ENCODE assay signal across 14 cellular contexts in genomic region chr3:159029306-159030026, GRCh38. TPM values are rescaled to one million over a fixed set of nuclear protein-coding genes. Genes with fewer than 3 reads are reported as not detected.
A peak's percentile ranks its signal among the peaks of the same experiment; 100 is the strongest.
DNase-seq lines count a peak whose midpoint lies in the region; ATAC-seq, FAIRE-seq and TF ChIP-seq lines count a peak whose summit lies in the region.
"Had no signal": no experiment of that assay in that cellular context is flagged by ENCODE, and none has a peak within 500 bp of the region (broad histone marks: within the 10 kb centered on the region; RNA-seq: fewer than 3 reads in every experiment).

No MANE protein-coding gene starts in this region.

- no peak for TF ChIP-seq POLR2A in GM12878 (IDR thresholded peaks at IDR 0.05; ENCODE audit: low read depth, low read length)

- no peak for FAIRE-seq in GM12878 (lab: Jason Lieb, UNC)
- FAIRE-seq: astrocyte had no signal

- H4K20me1 ChIP-seq in GM12878 (ENCODE audit: control insufficient read depth, insufficient read depth) (no peaks in the 10 kb centered on the region), Karpas-422 (ENCODE audit: insufficient read depth, low read depth, low read length) (no peaks in the 10 kb centered on the region)
- H4K20me1 ChIP-seq: BLaER1 treated with 17β-estradiol and CSF1 and Interleukin-3, amounts not matched to agents 10 nM and 100 nM had no signal

- H3K4me3 ChIP-seq in GM12878: no peak overlapping the region
- H3K4me3 ChIP-seq in Karpas-422 (ENCODE audit: low read length): no peak overlapping the region
- H3K4me3 ChIP-seq: BLaER1 treated with 17β-estradiol and CSF1 and Interleukin-3, amounts not matched to agents 10 nM and 100 nM; thyroid gland had no signal

- CTCF ChIA-PET in GM12878 (lab: Yijun Ruan, JAX): no interaction called here

- H3K9me3 ChIP-seq in GM12878 (replicated peaks; ENCODE audit: control insufficient read depth, insufficient read depth, low read length) (no peaks in the 10 kb centered on the region), Karpas-422 (ENCODE audit: low read length) (no peaks in the 10 kb centered on the region)
- H3K9me3 ChIP-seq: thyroid gland had no signal

- no peaks in the 10 kb centered on the region for H3K36me3 ChIP-seq in GM12878 (ENCODE audit: control insufficient read depth in 2 of 2, insufficient read depth in 2 of 2, low read length in 1 of 2)
- H3K36me3 ChIP-seq in Karpas-422 (ENCODE audit: insufficient read depth, low read length): no peaks in the 10 kb centered on the region
- H3K36me3 ChIP-seq: BLaER1 treated with 17β-estradiol and CSF1 and Interleukin-3, amounts not matched to agents 10 nM and 100 nM; thyroid gland had no signal

- H3K4me1 ChIP-seq in GM12878 (ENCODE audit: control insufficient read depth, insufficient read depth, low read length) (no peaks in the 10 kb centered on the region), Karpas-422 (ENCODE audit: low read length) (no peaks in the 10 kb centered on the region)
- H3K4me1 ChIP-seq: BLaER1 treated with 17β-estradiol and CSF1 and Interleukin-3, amounts not matched to agents 10 nM and 100 nM; thyroid gland had no signal

- H3K27me3 ChIP-seq in GM12878 (replicated peaks in 1 of 2; ENCODE audit: control insufficient read depth in 2 of 2, insufficient read depth in 2 of 2, low read length in 1 of 2): no peaks in the 10 kb centered on the region; a peak in 1 of 4 replicates
- H3K27me3 ChIP-seq in Karpas-422 (ENCODE audit: low read length): no peaks in the 10 kb centered on the region; the same call in 1 of the 2 replicates
- H3K27me3 ChIP-seq: BLaER1 treated with 17β-estradiol and CSF1 and Interleukin-3, amounts not matched to agents 10 nM and 100 nM; thyroid gland had no signal

- H3K9me2 ChIP-seq in Karpas-422 (replicated peaks; ENCODE audit: insufficient read depth, low read length): no peaks in the 10 kb centered on the region

- H3K27ac ChIP-seq in GM12878 (ENCODE audit: control insufficient read depth, insufficient read depth): no peak overlapping the region
- no peak overlapping the region for H3K27ac ChIP-seq in Karpas-422 (ENCODE audit: low read length)
- H3K27ac ChIP-seq: BLaER1 treated with 17β-estradiol and CSF1 and Interleukin-3, amounts not matched to agents 10 nM and 100 nM; thyroid gland had no signal

- H3K9ac ChIP-seq in GM12878 (ENCODE audit: control insufficient read depth, insufficient read depth, low read length) (no peak overlapping the region), Karpas-422 (ENCODE audit: low read length) (no peak overlapping the region)
- H3K9ac ChIP-seq: BLaER1 treated with 17β-estradiol and CSF1 and Interleukin-3, amounts not matched to agents 10 nM and 100 nM had no signal

- no peak overlapping the region; the same call in 1 of the 2 replicates for H3K4me2 ChIP-seq in GM12878 (ENCODE audit: control insufficient read depth, insufficient read depth)
- no peak overlapping the region for H3K4me2 ChIP-seq in Karpas-422 (ENCODE audit: low read depth, low read length, poor library complexity, severe bottlenecking)
- H3K4me2 ChIP-seq: BLaER1 treated with 17β-estradiol and CSF1 and Interleukin-3, amounts not matched to agents 10 nM and 100 nM had no signal

- in situ Hi-C loops in GM12878 (cut with MboI): no loop called here

- peak; percentile 94 for ATAC-seq in GM18870 (IDR thresholded peaks at IDR 0.05; ENCODE audit: unreplicated experiment)
- ATAC-seq in GM21717 (IDR thresholded peaks at IDR 0.05; ENCODE audit: unreplicated experiment): peak; percentile 89
- ATAC-seq in HG03095 (IDR thresholded peaks at IDR 0.05; ENCODE audit: unreplicated experiment): peak; percentile 76
- peak; percentile 37; the same call in 1 of the 3 replicates for ATAC-seq in GM12878

- SMC1A ChIA-PET in GM12878 (lab: Charles Lee; ENCODE audit: uncharacterized antibody, unreplicated experiment): no interaction called here

- H3K79me2 ChIP-seq in GM12878 (ENCODE audit: control insufficient read depth, insufficient read depth, low read length) (no peaks in the 10 kb centered on the region), Karpas-422 (ENCODE audit: low read length) (no peaks in the 10 kb centered on the region)

- no peak for DNase-seq in GM12878 (ENCODE audit: low read depth, low spot score)
- no peak for DNase-seq in NCI-H1092 treated with DMSO at 0.1 percent for 48 hours (lab: John Stamatoyannopoulos, UW)
- no peak for DNase-seq in NCI-H1436 (lab: John Stamatoyannopoulos, UW)
- no peak for DNase-seq in activated CD4-positive, alpha-beta T cell treated with anti-CD3 and anti-CD28 coated beads, Interleukin-2, amount 50 U/mL, for 1 hour
- DNase-seq in Karpas-422: no peak
- DNase-seq: activated CD4-positive, alpha-beta T cell treated with anti-CD3 and anti-CD28 coated beads, Interleukin-2, amount 10 ng/mL, durations not matched to agents 7 days and 5 days; T-helper 1 cell had no signal

- RAD21 ChIA-PET in GM12878 (lab: Charles Lee; ENCODE audit: unreplicated experiment): no interaction called here

- WGBS in GM12878 (ENCODE audit: insufficient coverage, insufficient replicate concordance, low lambda C conversion rate, missing lambda C conversion rate): 1% methylated on average over 3 of the region's 3 CpGs

- intact Hi-C loops in GM12878 (cut with micrococcal nuclease; ENCODE audit: unreplicated experiment): no loop called here

- no peak for TF ChIP-seq RAD21 in GM12878 (IDR thresholded peaks at IDR 0.05; ENCODE audit: insufficient read depth, low read depth, low read length)

- TF ChIP-seq EP300 in GM12878 (IDR thresholded peaks at IDR 0.05; ENCODE audit: borderline replicate concordance in 1 of 2, control insufficient read depth in 1 of 2, low read depth in 2 of 2, low read length in 2 of 2): no peak

- no peak for TF ChIP-seq CTCF in GM12878 (IDR thresholded peaks at IDR 0.05 in 2 of 3, conservative IDR thresholded peaks at IDR 0.05 in 1 of 3; ENCODE audit: control insufficient read depth in 2 of 3, extremely low read depth in 1 of 3, insufficient read depth in 1 of 3, low read depth in 3 of 3, low read length in 3 of 3)

- no TSS peak for BruUV-seq in GM12878 (replicated peaks; lab: Mats Ljungman, UMichigan)

- no peak overlapping the region for H2AFZ ChIP-seq in GM12878 (ENCODE audit: control insufficient read depth, low read depth, low read length)
- no peak overlapping the region for H2AFZ ChIP-seq in Karpas-422 (ENCODE audit: low read length)

- POLR2A ChIA-PET in GM12878 (lab: Charles Lee): no interaction called here

TF ChIP-seq in GM12878, 131 proteins besides CTCF, POLR2A, EP300 and RAD21 (continues in another document):
- TF ChIP-seq SMC3 (IDR thresholded peaks at IDR 0.05; ENCODE audit: borderline replicate concordance, low read length) (no peak), MYB (IDR thresholded peaks at IDR 0.05; ENCODE audit: borderline replicate concordance, low read depth, low read length) (no peak), RUNX3 (IDR thresholded peaks at IDR 0.05; ENCODE audit: low read length) (peak; percentile 39), POLR2AphosphoS2 (IDR thresholded peaks at IDR 0.05; ENCODE audit: low read depth, low read length) (no peak), KDM1A (IDR thresholded peaks at IDR 0.05; ENCODE audit: borderline replicate concordance) (no peak), ZNF24 (IDR thresholded peaks at IDR 0.05) (no peak), BMI1 (IDR thresholded peaks at IDR 0.05; ENCODE audit: borderline replicate concordance) (no peak), GABPA (IDR thresholded peaks at IDR 0.05; ENCODE audit: low read depth) (0 out of 2 replicates have a peak, but pooled peaks have one; percentile 15), BHLHE40 (IDR thresholded peaks at IDR 0.05; ENCODE audit: borderline replicate concordance in 1 of 2, low read depth in 2 of 2, low read length in 1 of 2) (no peak), IRF4 (IDR thresholded peaks at IDR 0.05; ENCODE audit: low read depth, low read length) (peak; percentile 23; the same call in 1 of the 2 replicates), RAD51 (IDR thresholded peaks at IDR 0.05) (no peak), ZNF274 (IDR thresholded peaks at IDR 0.05; ENCODE audit: insufficient read depth, insufficient read length) (no peak), MAX (IDR thresholded peaks at IDR 0.05; ENCODE audit: low read depth, low read length) (no peak)
- TF ChIP-seq, protein P1, sequence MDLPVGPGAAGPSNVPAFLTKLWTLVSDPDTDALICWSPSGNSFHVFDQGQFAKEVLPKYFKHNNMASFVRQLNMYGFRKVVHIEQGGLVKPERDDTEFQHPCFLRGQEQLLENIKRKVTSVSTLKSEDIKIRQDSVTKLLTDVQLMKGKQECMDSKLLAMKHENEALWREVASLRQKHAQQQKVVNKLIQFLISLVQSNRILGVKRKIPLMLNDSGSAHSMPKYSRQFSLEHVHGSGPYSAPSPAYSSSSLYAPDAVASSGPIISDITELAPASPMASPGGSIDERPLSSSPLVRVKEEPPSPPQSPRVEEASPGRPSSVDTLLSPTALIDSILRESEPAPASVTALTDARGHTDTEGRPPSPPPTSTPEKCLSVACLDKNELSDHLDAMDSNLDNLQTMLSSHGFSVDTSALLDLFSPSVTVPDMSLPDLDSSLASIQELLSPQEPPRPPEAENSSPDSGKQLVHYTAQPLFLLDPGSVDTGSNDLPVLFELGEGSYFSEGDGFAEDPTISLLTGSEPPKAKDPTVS (IDR thresholded peaks at IDR 0.05; ENCODE audit: low read depth, low read length): no peak

RNA-seq across cellular contexts. Expression of gene IQCJ, which starts 39.7 kb away (rescaled TPM):
- 1.1 TPM in 1 of 2 replicates, not detected in the other for total RNA-seq in GM12878 (2013; cell fraction: nucleolus; rRNA removed)
- total RNA-seq in GM12878 (2014; rRNA removed): not detected in 2 replicates
- total RNA-seq in GM12878 (2014; rRNA removed; fragmentation: Illumina TruSeq; extraction: Trizol): 0.09 TPM in 1 of 2 replicates, not detected in the other
- total RNA-seq in GM12878 (2021): not detected in 2 replicates
- polyA plus RNA-seq in GM12878 (2011; ENCODE audit: low read depth): not detected
- polyA plus RNA-seq in GM12878 (2011; rRNA removed): not detected in 2 replicates
- polyA plus RNA-seq in GM12878 (2011; cell fraction: cytosol; rRNA removed): not detected in 2 replicates
- not detected in 2 replicates for polyA plus RNA-seq in GM12878 (2011; cell fraction: nucleus; rRNA removed)
- not detected in 2 replicates for polyA plus RNA-seq in GM12878 (2012)
- polyA plus RNA-seq in GM12878 (2014; fragmentation: Illumina TruSeq; extraction: Trizol): not detected in 2 replicates
- not detected for polyA plus RNA-seq in GM12878 (2014; fragmentation: Nextera tagmentation; extraction: Ambion mirVana)
- not detected in 2 replicates for polyA plus RNA-seq in GM12878 (2014; rRNA removed)
- not detected for polyA plus RNA-seq in GM12878 (2016; fragmentation: Nextera tagmentation; extraction: Ambion mirVana)
- not detected in 2 replicates for polyA minus RNA-seq in GM12878 (2011; rRNA and poly(A)+ RNA removed)
- not detected in 2 replicates for polyA minus RNA-seq in GM12878 (2011; cell fraction: cytosol; rRNA and poly(A)+ RNA removed)
- polyA minus RNA-seq in GM12878 (2011; cell fraction: nucleus; rRNA and poly(A)+ RNA removed): 0.24 TPM in 1 of 2 replicates, not detected in the other
- total RNA-seq in Karpas-422 (2014; rRNA removed; shearing (Covaris generic); ENCODE audit: low replicate concordance): 0.29 TPM in 1 of 2 replicates, not detected in the other
- total RNA-seq: activated CD4-positive, alpha-beta T cell treated with anti-CD3 and anti-CD28 coated beads, Interleukin-2, amount 10 ng/mL, durations not matched to agents 7 days and 5 days; thyroid gland had no signal
- polyA plus RNA-seq: fibroblast of lung had no signal

Comparison
In these comparisons a context has a peak if more than half of its experiments do, and no peak if none do; other contexts are left out.
1. ATAC-seq: peak in every context shown above with its lines; median percentile 94 in GM18870; 89 in GM21717; 76 in HG03095; 37 in GM12878.